32 cellular contexts compared by ENCODE assay signal in the genomic region with DNA sequence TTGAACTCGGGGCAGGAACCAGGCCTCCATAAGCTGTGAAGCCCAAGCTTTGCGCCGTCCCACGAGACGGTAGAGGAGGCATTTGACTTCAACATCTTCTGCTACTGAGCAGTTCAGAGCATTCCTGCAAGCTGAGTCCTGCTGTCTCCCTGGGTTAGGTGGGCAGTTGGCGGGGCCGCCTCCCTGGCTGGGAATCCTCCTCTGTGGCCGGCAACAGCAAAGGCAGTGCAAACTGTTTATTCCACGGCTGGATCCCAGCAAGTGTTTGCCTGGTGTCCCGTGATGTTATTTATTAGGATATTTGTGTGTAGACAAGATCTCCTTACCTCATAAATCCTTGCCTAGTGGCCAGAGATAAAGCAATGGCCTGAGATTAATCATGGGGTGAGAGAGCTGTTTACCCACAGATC.
DNase-seq lines count a peak whose midpoint lies in the region; ATAC-seq, FAIRE-seq and TF ChIP-seq lines count a peak whose summit lies in the region.
"Had no signal": no experiment of that assay in that cellular context is flagged by ENCODE, and none has a peak within 500 bp of the region (broad histone marks: within the 10 kb centered on the region; RNA-seq: fewer than 3 reads in every experiment).

No MANE protein-coding gene starts in this region.

- H3K9ac ChIP-seq in astrocyte (ENCODE audit: low read length) (no peak overlapping the region), kidney (ENCODE audit: low read length in 2 of 2) (no peak overlapping the region)
- H3K9ac ChIP-seq: SK-N-SH had no signal

- no peaks in the 10 kb centered on the region for H3K9me3 ChIP-seq in astrocyte (ENCODE audit: insufficient read depth, low read depth, low read length)
- no peaks in the 10 kb centered on the region for H3K9me3 ChIP-seq in kidney (ENCODE audit: control insufficient read depth in 1 of 2, low read length in 2 of 2)
- no peaks in the 10 kb centered on the region for H3K9me3 ChIP-seq in gastrocnemius medialis
- H3K9me3 ChIP-seq: gastroesophageal sphincter, left lung, SK-N-SH had no signal

- H3K27ac Mint-ChIP-seq in astrocyte (ENCODE audit: unreplicated experiment) (peak overlapping the region; percentile 62), HFFc6 (no peak overlapping the region)
- H3K27ac Mint-ChIP-seq in T-helper 2 cell treated with Interferon-gamma antibody and Interleukin-4, amounts not matched to agents 5 μg/mL and 100 μg/mL, for 36 hours, result no peak overlapping the region
- H3K27ac Mint-ChIP-seq: activated CD8-positive, alpha-beta memory T cell treated with anti-CD3 and anti-CD28 coated beads, Interleukin-2, amount 10 ng/mL, durations not matched to agents 7 days and 5 days; activated naive CD8-positive, alpha-beta T cell treated with anti-CD3 and anti-CD28 coated beads, Interleukin-2, amount 10 ng/mL, durations not matched to agents 7 days and 5 days; dendritic cell treated with granulocyte-macrophage colony-stimulating factor and Interleukin-4, amounts not matched to agents 40 ng/mL and 50 ng/mL, for 4 days; immature natural killer cell; memory B cell; naive B cell; stimulated activated memory B cell treated with anti-CD40 and anti-IgM and Interleukin-4, amounts not matched to agents 10 μg/mL and 1 μg/mL and 100 μg/mL, for 72 hours had no signal

- no peak overlapping the region for H3K27ac ChIP-seq in astrocyte (ENCODE audit: low read depth, low read length)
- H3K27ac ChIP-seq in kidney (ENCODE audit: low read depth in 2 of 2, low read length in 2 of 2), result no peak overlapping the region
- peak overlapping the region in 3 of 4 donors; percentile 59 to 67 (median 61) for H3K27ac ChIP-seq in gastrocnemius medialis
- H3K27ac ChIP-seq: gastroesophageal sphincter, HL-60, left lung had no signal

- no peaks in the 10 kb centered on the region for H3K9me3 Mint-ChIP-seq in astrocyte (ENCODE audit: unreplicated experiment)
- no peaks in the 10 kb centered on the region for H3K9me3 Mint-ChIP-seq in HFFc6
- H3K9me3 Mint-ChIP-seq in T-helper 2 cell treated with Interferon-gamma antibody and Interleukin-4, amounts not matched to agents 5 μg/mL and 100 μg/mL, for 36 hours, result no peaks in the 10 kb centered on the region
- H3K9me3 Mint-ChIP-seq: activated naive CD8-positive, alpha-beta T cell treated with anti-CD3 and anti-CD28 coated beads, Interleukin-2, amount 10 ng/mL, durations not matched to agents 7 days and 5 days; central memory CD8-positive, alpha-beta T cell; dendritic cell treated with granulocyte-macrophage colony-stimulating factor and Interleukin-4, amounts not matched to agents 40 ng/mL and 50 ng/mL, for 4 days; immature natural killer cell; memory B cell; naive B cell; stimulated activated memory B cell treated with anti-CD40 and anti-IgM and Interleukin-4, amounts not matched to agents 10 μg/mL and 1 μg/mL and 100 μg/mL, for 72 hours had no signal

- H3K4me3 ChIP-seq in astrocyte (ENCODE audit: insufficient read depth, low read depth, low read length) (no peak overlapping the region), kidney (ENCODE audit: low read length in 2 of 2) (no peak overlapping the region), gastrocnemius medialis (no peak overlapping the region)
- H3K4me3 ChIP-seq: gastroesophageal sphincter, left lung had no signal

- peak; percentile 14 for DNase-seq in COLO668 (lab: John Stamatoyannopoulos, UW; ENCODE audit: unreplicated experiment)
- DNase-seq in astrocyte (ENCODE audit: low read depth), result peak; percentile 56
- DNase-seq in kidney, result peak; percentile 43
- no peak for DNase-seq in gastrocnemius medialis
- no peak for DNase-seq in stimulated activated CD4-positive, alpha-beta T cell treated with anti-CD3 and anti-CD28 coated beads, Interleukin-4, amount 100 ng/mL, for 1 hour
- no peak for DNase-seq in HFFc6
- no peak for DNase-seq in T-helper 2 cell treated with Interferon-gamma antibody and Interleukin-4, amounts not matched to agents 5 μg/mL and 100 μg/mL, for 36 hours (ENCODE audit: low spot score)
- DNase-seq: activated CD4-positive, alpha-beta T cell treated with anti-CD3 and anti-CD28 coated beads, Interleukin-2, amount 50 U/mL, for 4 hours; activated CD8-positive, alpha-beta memory T cell treated with anti-CD3 and anti-CD28 coated beads, Interleukin-2, amount 10 ng/mL, durations not matched to agents 7 days and 5 days; activated gamma-delta T cell treated with Interleukin-2 at 50 U/mL for 16 hours; activated naive CD8-positive, alpha-beta T cell treated with anti-CD3 and anti-CD28 coated beads, Interleukin-2, amount 10 ng/mL, durations not matched to agents 7 days and 5 days; activated T-cell treated with anti-CD3 and anti-CD28 coated beads, Interleukin-2, amount 50 U/mL, for 48 hours; C1 segment of cervical spinal cord; immature natural killer cell; left lung; naive B cell; NCI-H1417; NCI-H2029; NCI-H524; SK-N-SH; trophoblast cell had no signal

- peaks cover 2% of the 10 kb centered on the region for H3K27me3 Mint-ChIP-seq in astrocyte (ENCODE audit: low read depth, unreplicated experiment)
- peaks cover 8% of the 10 kb centered on the region for H3K27me3 Mint-ChIP-seq in HFFc6 (ENCODE audit: insufficient read depth)
- no peaks in the 10 kb centered on the region for H3K27me3 Mint-ChIP-seq in T-helper 2 cell treated with Interferon-gamma antibody and Interleukin-4, amounts not matched to agents 5 μg/mL and 100 μg/mL, for 36 hours (ENCODE audit: low read depth)
- H3K27me3 Mint-ChIP-seq: activated naive CD8-positive, alpha-beta T cell treated with anti-CD3 and anti-CD28 coated beads, Interleukin-2, amount 10 ng/mL, durations not matched to agents 7 days and 5 days had no signal

- ATAC-seq in gastrocnemius medialis, result peak in 1 of 2 donors; percentile 85
- no peak for ATAC-seq in HG02970 (IDR thresholded peaks at IDR 0.05; ENCODE audit: low FRiP score, unreplicated experiment)
- ATAC-seq: activated CD4-positive, CD25-positive, alpha-beta regulatory T cell treated with anti-CD3 and anti-CD28 coated beads, Interleukin-2, amount 50 U/mL, for 24 hours; activated CD8-positive, alpha-beta memory T cell treated with anti-CD3 and anti-CD28 coated beads, Interleukin-2, amount 10 ng/mL, durations not matched to agents 7 days and 5 days; gastroesophageal sphincter; left lung; Right ventricle myocardium inferior; stimulated activated memory B cell treated with anti-CD40 and anti-IgM and Interleukin-4, amounts not matched to agents 10 μg/mL and 1 μg/mL and 100 μg/mL, for 72 hours had no signal

- no peak overlapping the region for H2AFZ ChIP-seq in astrocyte (ENCODE audit: low read depth, low read length)

- H3K4me1 ChIP-seq in astrocyte (ENCODE audit: insufficient read depth, low read length), result no peaks in the 10 kb centered on the region
- no peaks in the 10 kb centered on the region for H3K4me1 ChIP-seq in kidney (ENCODE audit: control insufficient read depth in 1 of 2, insufficient read depth in 1 of 2, low read depth in 1 of 2, low read length in 2 of 2)
- H3K4me1 ChIP-seq in gastrocnemius medialis, result peaks cover 0 to 8% of the 10 kb centered on the region in 2 donors
- H3K4me1 ChIP-seq: gastroesophageal sphincter, left lung had no signal

- no peaks in the 10 kb centered on the region for H3K79me2 ChIP-seq in astrocyte (ENCODE audit: insufficient read depth, low read length)

- peaks cover 17% of the 10 kb centered on the region for H4K20me1 ChIP-seq in astrocyte (ENCODE audit: insufficient read depth, low read length)

- no peak for TF ChIP-seq POLR2A in gastrocnemius medialis (IDR thresholded peaks at IDR 0.05)

- peaks cover 15% of the 10 kb centered on the region for H3K4me1 Mint-ChIP-seq in astrocyte (ENCODE audit: low read depth, unreplicated experiment)
- peaks cover 9% of the 10 kb centered on the region; the same call in 1 of the 2 replicates for H3K4me1 Mint-ChIP-seq in HFFc6 (ENCODE audit: low read depth)
- H3K4me1 Mint-ChIP-seq in T-helper 2 cell treated with Interferon-gamma antibody and Interleukin-4, amounts not matched to agents 5 μg/mL and 100 μg/mL, for 36 hours (ENCODE audit: low read depth), result peaks cover 8% of the 10 kb centered on the region
- H3K4me1 Mint-ChIP-seq: central memory CD8-positive, alpha-beta T cell; memory B cell had no signal

- TF ChIP-seq CTCF in astrocyte (IDR thresholded peaks at IDR 0.05; ENCODE audit: insufficient read depth, low read depth, low read length), result no peak
- TF ChIP-seq CTCF in kidney (IDR thresholded peaks at IDR 0.05; ENCODE audit: borderline replicate concordance, extremely low read depth, insufficient read depth), result no peak
- TF ChIP-seq CTCF in gastrocnemius medialis (IDR thresholded peaks at IDR 0.05 in 4 of 5, conservative IDR thresholded peaks at IDR 0.05 in 1 of 5), result no peak
- TF ChIP-seq CTCF in HFFc6 (IDR thresholded peaks at IDR 0.05), result no peak

- H3K36me3 Mint-ChIP-seq in astrocyte (ENCODE audit: low read depth, unreplicated experiment), result peaks cover 18% of the 10 kb centered on the region
- peaks cover 9% of the 10 kb centered on the region; the same call in 1 of the 2 replicates for H3K36me3 Mint-ChIP-seq in HFFc6 (ENCODE audit: low read depth)
- peaks cover 5% of the 10 kb centered on the region for H3K36me3 Mint-ChIP-seq in T-helper 2 cell treated with Interferon-gamma antibody and Interleukin-4, amounts not matched to agents 5 μg/mL and 100 μg/mL, for 36 hours (ENCODE audit: low read depth)
- H3K36me3 Mint-ChIP-seq: activated CD8-positive, alpha-beta memory T cell treated with anti-CD3 and anti-CD28 coated beads, Interleukin-2, amount 10 ng/mL, durations not matched to agents 7 days and 5 days; activated naive CD8-positive, alpha-beta T cell treated with anti-CD3 and anti-CD28 coated beads, Interleukin-2, amount 10 ng/mL, durations not matched to agents 7 days and 5 days; immature natural killer cell; naive B cell had no signal

- no peaks in the 10 kb centered on the region for H3K36me3 ChIP-seq in astrocyte (ENCODE audit: insufficient read depth, low read length)
- peaks cover 14 to 17% of the 10 kb centered on the region in 2 donors for H3K36me3 ChIP-seq in kidney (ENCODE audit: control insufficient read depth in 1 of 2, insufficient read depth in 2 of 2, low read length in 2 of 2)
- no peaks in the 10 kb centered on the region for H3K36me3 ChIP-seq in gastrocnemius medialis
- H3K36me3 ChIP-seq: left lung had no signal

- intact Hi-C loops in kidney (cut with DNase I), result no loop called here
- intact Hi-C loops in gastrocnemius medialis (cut with DNase I; ENCODE audit: low total_unique reads), result no loop called here

- in situ Hi-C loops in gastrocnemius medialis (cut with MboI; ENCODE audit: low sequenced_read_pairs in 4 of 4), result loop anchor here in 2 of 4 donors (25.0 kb wide), 1 partner anchor 319 kb away; no protein-coding TSS in a partner anchor

- H3K27me3 ChIP-seq in astrocyte (ENCODE audit: insufficient read depth, low read length) (no peaks in the 10 kb centered on the region), gastrocnemius medialis (no peaks in the 10 kb centered on the region)
- H3K27me3 ChIP-seq: gastroesophageal sphincter had no signal

- no peak overlapping the region for H3K4me3 Mint-ChIP-seq in astrocyte (ENCODE audit: unreplicated experiment)
- no peak overlapping the region for H3K4me3 Mint-ChIP-seq in HFFc6
- H3K4me3 Mint-ChIP-seq in T-helper 2 cell treated with Interferon-gamma antibody and Interleukin-4, amounts not matched to agents 5 μg/mL and 100 μg/mL, for 36 hours, result no peak overlapping the region
- H3K4me3 Mint-ChIP-seq: activated CD8-positive, alpha-beta memory T cell treated with anti-CD3 and anti-CD28 coated beads, Interleukin-2, amount 10 ng/mL, durations not matched to agents 7 days and 5 days; activated naive CD8-positive, alpha-beta T cell treated with anti-CD3 and anti-CD28 coated beads, Interleukin-2, amount 10 ng/mL, durations not matched to agents 7 days and 5 days; central memory CD8-positive, alpha-beta T cell; dendritic cell treated with granulocyte-macrophage colony-stimulating factor and Interleukin-4, amounts not matched to agents 40 ng/mL and 50 ng/mL, for 4 days; immature natural killer cell; memory B cell; naive B cell; stimulated activated memory B cell treated with anti-CD40 and anti-IgM and Interleukin-4, amounts not matched to agents 10 μg/mL and 1 μg/mL and 100 μg/mL, for 72 hours had no signal

- no peak overlapping the region for H3K4me2 ChIP-seq in astrocyte (ENCODE audit: low read length)
- H3K4me2 ChIP-seq: SK-N-SH had no signal

- no peak for FAIRE-seq in astrocyte (lab: Jason Lieb, UNC)
- no peak for FAIRE-seq in kidney (lab: Jason Lieb, UNC)
- FAIRE-seq: GM18507, TTC549 had no signal

Comparison
In these comparisons a context has a peak if more than half of its experiments do, and no peak if none do; other contexts are left out.
1. DNase-seq: peak in COLO668 (single experiment), astrocyte (single experiment) and kidney (single experiment); none in gastrocnemius medialis (0 of 2), stimulated activated CD4-positive, alpha-beta T cell treated with anti-CD3 and anti-CD28 coated beads, Interleukin-4, amount 100 ng/mL, for 1 hour (single experiment), HFFc6 (single experiment) and T-helper 2 cell treated with Interferon-gamma antibody and Interleukin-4, amounts not matched to agents 5 μg/mL and 100 μg/mL, for 36 hours (single experiment).
2. H3K27ac ChIP-seq: peak in gastrocnemius medialis (3 of 4); none in astrocyte (single experiment) and kidney (0 of 2).